ENCODE assay signal across 1 cellular context in genomic region chr19:50414850-50415660, GRCh38.
TF ChIP-seq lines count a peak whose summit lies in the region.

No MANE protein-coding gene starts in this region.

TF ChIP-seq in GM23338, 12 proteins besides CTCF, POLR2A, EP300 and RAD21 (continued from another document):
- TF ChIP-seq, protein P1, sequence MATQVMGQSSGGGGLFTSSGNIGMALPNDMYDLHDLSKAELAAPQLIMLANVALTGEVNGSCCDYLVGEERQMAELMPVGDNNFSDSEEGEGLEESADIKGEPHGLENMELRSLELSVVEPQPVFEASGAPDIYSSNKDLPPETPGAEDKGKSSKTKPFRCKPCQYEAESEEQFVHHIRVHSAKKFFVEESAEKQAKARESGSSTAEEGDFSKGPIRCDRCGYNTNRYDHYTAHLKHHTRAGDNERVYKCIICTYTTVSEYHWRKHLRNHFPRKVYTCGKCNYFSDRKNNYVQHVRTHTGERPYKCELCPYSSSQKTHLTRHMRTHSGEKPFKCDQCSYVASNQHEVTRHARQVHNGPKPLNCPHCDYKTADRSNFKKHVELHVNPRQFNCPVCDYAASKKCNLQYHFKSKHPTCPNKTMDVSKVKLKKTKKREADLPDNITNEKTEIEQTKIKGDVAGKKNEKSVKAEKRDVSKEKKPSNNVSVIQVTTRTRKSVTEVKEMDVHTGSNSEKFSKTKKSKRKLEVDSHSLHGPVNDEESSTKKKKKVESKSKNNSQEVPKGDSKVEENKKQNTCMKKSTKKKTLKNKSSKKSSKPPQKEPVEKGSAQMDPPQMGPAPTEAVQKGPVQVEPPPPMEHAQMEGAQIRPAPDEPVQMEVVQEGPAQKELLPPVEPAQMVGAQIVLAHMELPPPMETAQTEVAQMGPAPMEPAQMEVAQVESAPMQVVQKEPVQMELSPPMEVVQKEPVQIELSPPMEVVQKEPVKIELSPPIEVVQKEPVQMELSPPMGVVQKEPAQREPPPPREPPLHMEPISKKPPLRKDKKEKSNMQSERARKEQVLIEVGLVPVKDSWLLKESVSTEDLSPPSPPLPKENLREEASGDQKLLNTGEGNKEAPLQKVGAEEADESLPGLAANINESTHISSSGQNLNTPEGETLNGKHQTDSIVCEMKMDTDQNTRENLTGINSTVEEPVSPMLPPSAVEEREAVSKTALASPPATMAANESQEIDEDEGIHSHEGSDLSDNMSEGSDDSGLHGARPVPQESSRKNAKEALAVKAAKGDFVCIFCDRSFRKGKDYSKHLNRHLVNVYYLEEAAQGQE (IDR thresholded peaks at IDR 0.05; ENCODE audit: unreplicated experiment): no peak
- no peak for TF ChIP-seq ZNF114 (CRISPR knock-in tag; IDR thresholded peaks at IDR 0.05)
- TF ChIP-seq CREB1 (CRISPR knock-in tag; IDR thresholded peaks at IDR 0.05; ENCODE audit: low read depth): peak; percentile 46; the same call in 1 of the 2 replicates
- no peak for TF ChIP-seq JUNB (IDR thresholded peaks at IDR 0.05; ENCODE audit: unreplicated experiment)
